8 cellular contexts compared by ENCODE assay signal in the genomic region with DNA sequence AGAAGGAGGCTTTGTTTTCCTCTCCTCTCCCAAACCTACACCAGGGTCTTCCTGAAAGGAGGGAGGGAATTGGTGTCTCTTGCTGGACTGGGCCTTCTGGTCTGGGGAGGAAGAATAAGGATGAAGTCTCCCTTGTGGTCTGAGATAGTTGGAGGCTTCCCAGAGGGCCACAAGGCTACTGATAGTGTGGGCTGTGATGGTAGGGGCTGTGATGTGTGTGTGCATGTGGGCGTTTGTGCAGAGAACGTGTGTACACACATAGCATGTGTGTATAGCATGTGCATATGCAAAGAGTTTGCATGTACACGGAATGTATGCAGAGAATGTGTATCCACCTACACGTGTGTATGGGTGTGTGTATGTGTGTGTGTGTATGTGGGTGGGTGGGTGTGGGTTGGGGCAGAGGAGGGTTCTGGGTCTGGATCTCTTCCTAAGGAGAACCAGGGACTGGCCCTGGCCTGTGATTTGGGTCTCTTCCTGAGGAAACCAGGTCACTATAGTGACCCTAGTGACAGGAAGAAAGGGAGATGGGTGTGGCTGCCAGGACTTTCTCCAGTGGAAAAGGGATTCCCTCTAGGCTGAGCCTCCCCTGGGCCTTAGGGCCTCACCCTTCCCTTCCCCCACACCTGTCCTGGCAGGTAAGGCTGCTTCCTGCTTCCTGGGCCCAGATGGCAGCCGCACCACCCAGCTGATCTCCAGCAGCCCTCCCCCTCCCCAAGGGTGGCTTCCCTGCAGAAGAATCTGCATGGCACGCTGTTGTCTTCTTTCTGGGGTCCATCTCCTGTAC. TPM values are rescaled to one million over a fixed set of nuclear protein-coding genes. Genes with fewer than 3 reads are reported as not detected.
A peak's percentile ranks its signal among the peaks of the same experiment; 100 is the strongest.
DNase-seq lines count a peak whose midpoint lies in the region; ATAC-seq, FAIRE-seq and TF ChIP-seq lines count a peak whose summit lies in the region.

No MANE protein-coding gene starts in this region.

- CTCF ChIA-PET in K562 (lab: Yijun Ruan, JAX; ENCODE audit: low intra/inter-chr PET ratio), result no interaction called here

- H3K27ac ChIP-seq in K562 (ENCODE audit: extremely low read depth, low read depth, low read length), result no peak overlapping the region; the same call in 2 of the 3 replicates
- peak overlapping the region; percentile 47 to 78 for H3K27ac ChIP-seq in lung (ENCODE audit: low read depth in 1 of 2, low read length in 1 of 2)
- peak overlapping the region; percentile 37 to 46 for H3K27ac ChIP-seq in aorta (ENCODE audit: low read depth in 1 of 2, low read length in 2 of 2)

- H3K9ac ChIP-seq in K562 (ENCODE audit: insufficient read depth in 1 of 2, low read depth in 2 of 2, low read length in 2 of 2), result peak overlapping the region; percentile 86 to 97; a peak in 2 of 4 replicates

- H3K27me3 ChIP-seq in K562 (ENCODE audit: control insufficient read depth in 2 of 2, insufficient read depth in 2 of 2, low read length in 2 of 2) (no peaks in the 10 kb centered on the region), lung (ENCODE audit: control insufficient read depth, insufficient read depth) (no peaks in the 10 kb centered on the region), aorta (ENCODE audit: control insufficient read depth in 1 of 2, insufficient read depth in 2 of 2, low read length in 1 of 2) (no peaks in the 10 kb centered on the region)

- no peaks in the 10 kb centered on the region for H3K9me1 ChIP-seq in K562 (ENCODE audit: control insufficient read depth, insufficient read depth, low read length)

- H3K79me2 ChIP-seq in K562 (ENCODE audit: control insufficient read depth, insufficient read depth, low read length), result peaks cover 57% of the 10 kb centered on the region

- H3K9me3 ChIP-seq in K562 (replicated peaks; ENCODE audit: control insufficient read depth, insufficient read depth, low read depth, low read length) (no peaks in the 10 kb centered on the region), lung (ENCODE audit: control insufficient read depth in 2 of 2, insufficient read depth in 1 of 2, low read length in 1 of 2) (no peaks in the 10 kb centered on the region), aorta (ENCODE audit: control insufficient read depth, low read length) (no peaks in the 10 kb centered on the region)

- 40% methylated on average over 5 of the region's 6 CpGs for WGBS in K562 (ENCODE audit: insufficient coverage, low coverage, missing lambda C conversion rate)
- WGBS in lung, 2 donors, result 52 to 68% methylated on average over 6 of the region's 6 CpGs
- 27 to 34% methylated on average over 6 of the region's 6 CpGs for WGBS in aorta, 2 donors

- TF ChIP-seq EP300 in K562 (IDR thresholded peaks at IDR 0.05; ENCODE audit: low read length), result no peak

- peaks cover 12% of the 10 kb centered on the region; the same call in 1 of the 2 replicates for H4K20me1 ChIP-seq in K562 (replicated peaks; ENCODE audit: control insufficient read depth, insufficient read depth, low read length)

- H3K4me2 ChIP-seq in K562 (ENCODE audit: insufficient read depth, low read length), result peak overlapping the region; percentile 99

- H3K36me3 ChIP-seq in K562 (ENCODE audit: control insufficient read depth, insufficient read depth, low read length) (no peaks in the 10 kb centered on the region), lung (ENCODE audit: control insufficient read depth in 2 of 2, insufficient read depth in 2 of 2, low read length in 2 of 2) (no peaks in the 10 kb centered on the region), aorta (ENCODE audit: control insufficient read depth in 1 of 2, insufficient read depth in 2 of 2, low read length in 1 of 2) (no peaks in the 10 kb centered on the region)

- peak in 4 of 6 experiments; percentile 8 to 19 (median 12) for DNase-seq in stimulated activated naive CD4-positive, alpha-beta T cell (lab: John Stamatoyannopoulos, UW)
- no peak for DNase-seq in stimulated activated naive CD4-positive, alpha-beta T cell treated with Interleukin-2 at 50 U/mL for 16 hours (lab: John Stamatoyannopoulos, UW)
- DNase-seq in K562 (ENCODE audit: extremely low read depth in 1 of 4, low spot score in 3 of 4), result peak in 1 of 4 experiments; percentile 20
- peak; percentile 62 for DNase-seq in lung (ENCODE audit: low spot score)
- no peak for DNase-seq in aorta
- DNase-seq in T-helper 9 cell, result no peak

- no peak for TF ChIP-seq POLR2A in K562 (conservative IDR thresholded peaks at IDR 0.05)

- no peak overlapping the region for H2AFZ ChIP-seq in K562 (ENCODE audit: low read depth, low read length)

- BruUV-seq in K562 (replicated peaks; lab: Mats Ljungman, UMichigan), result no TSS peak

- no peak for TF ChIP-seq RAD21 in K562 (CRISPR knock-in tag; conservative IDR thresholded peaks at IDR 0.05 in 1 of 2, IDR thresholded peaks at IDR 0.05 in 1 of 2)

- POLR2A ChIA-PET in K562 (lab: Yijun Ruan, JAX), result interaction anchor here (1.3 to 1.7 kb wide), 2 partner anchors 10 to 50 kb away, joined by 4 to 11 read pairs; no protein-coding TSS in a partner anchor

- no peak for TF ChIP-seq CTCF in K562 (IDR thresholded peaks at IDR 0.05 in 2 of 3, conservative IDR thresholded peaks at IDR 0.05 in 1 of 3; ENCODE audit: insufficient read depth in 2 of 3, low read depth in 1 of 3, low read length in 3 of 3)
- no peak for TF ChIP-seq CTCF in lung (IDR thresholded peaks at IDR 0.05; ENCODE audit: control extremely low read depth, extremely low read depth)

- H3K4me1 ChIP-seq in K562 (replicated peaks in 1 of 2; ENCODE audit: control insufficient read depth in 2 of 2, insufficient read depth in 2 of 2, low read length in 2 of 2) (peaks cover 2 to 20% of the 10 kb centered on the region in 2 experiments; a peak in 4 of 5 replicates), lung (ENCODE audit: control insufficient read depth in 2 of 2, insufficient read depth in 2 of 2, low read length in 2 of 2) (peaks cover 0 to 18% of the 10 kb centered on the region in 2 donors), aorta (ENCODE audit: control insufficient read depth in 1 of 2, insufficient read depth in 2 of 2, low read length in 2 of 2) (peaks cover 0 to 1% of the 10 kb centered on the region in 2 donors)

- peak; percentile 26 for FAIRE-seq in K562 (lab: Jason Lieb, UNC)

- ATAC-seq in K562 (peak; percentile 3; the same call in 1 of the 3 replicates), lung (ENCODE audit: insufficient read depth, low FRiP score) (no peak), aorta (ENCODE audit: low FRiP score) (no peak), GM19351 (IDR thresholded peaks at IDR 0.05; ENCODE audit: unreplicated experiment) (no peak), GM19452 (IDR thresholded peaks at IDR 0.05; ENCODE audit: unreplicated experiment) (no peak)

- intact Hi-C loops in K562 (cut with micrococcal nuclease), result loop anchor here (5.0 to 10.0 kb wide), 2 partner anchors 48 to 145 kb away; no protein-coding TSS in a partner anchor
- intact Hi-C loops in aorta (cut with DNase I), result loop anchor here (2.0 to 10.0 kb wide), 11 partner anchors 37 to 207 kb away; no protein-coding TSS in a partner anchor

- H3K4me3 ChIP-seq in K562 (peak overlapping the region; percentile 83), lung (peak overlapping the region; percentile 88), aorta (ENCODE audit: low read length in 2 of 2) (peak overlapping the region; percentile 54 to 79)

- in situ Hi-C loops in K562 (cut with MboI), result loop anchor here (10.0 to 25.0 kb wide), 2 partner anchors 152 to 295 kb away; a partner anchor contains a TSS

TF ChIP-seq in K562, 482 proteins besides CTCF, POLR2A, EP300 and RAD21 (continues in another document):
- TF ChIP-seq CREM (IDR thresholded peaks at IDR 0.05; ENCODE audit: low read depth) (0 out of 2 replicates have a peak, but pooled peaks have one; percentile 7), MAZ (CRISPR knock-in tag; conservative IDR thresholded peaks at IDR 0.05 in 1 of 2, IDR thresholded peaks at IDR 0.05 in 1 of 2) (no peak), TFAM (CRISPR knock-in tag; conservative IDR thresholded peaks at IDR 0.05) (no peak), KDM1A (IDR thresholded peaks at IDR 0.05) (peak in 1 of 2 experiments; percentile 62; a peak in 2 of 4 replicates)

RNA-seq across cellular contexts. Expression of a gene that starts 1.7 kb away (rescaled TPM):
- 104 and 176 TPM in 2 replicates for total RNA-seq in K562 (2011; cell fraction: chromatin; rRNA removed; ENCODE audit: low replicate concordance)
- total RNA-seq in K562 (2011; cell fraction: nucleolus; rRNA removed), result 86.7 and 89.5 TPM in 2 replicates
- total RNA-seq in K562 (2011; cell fraction: nucleoplasm; rRNA removed), result 74.4 and 75.0 TPM in 2 replicates
- total RNA-seq in K562 (2014; rRNA removed) (27.6 and 37.5 TPM in 2 replicates), K562 (2014; rRNA removed; fragmentation: Illumina TruSeq; extraction: Trizol) (22.5 and 25.6 TPM in 2 replicates), K562 (2015; rRNA removed; fragmentation: Illumina TruSeq; extraction: Trizol) (27.4 and 27.9 TPM in 2 replicates), K562 (2021) (43.3 and 48.1 TPM in 2 replicates), lung (100 to 1,000 TPM; 115 to 122 TPM), aorta (100 to 1,000 TPM; 157 to 254 TPM)
- polyA plus RNA-seq in K562 (2011; rRNA removed) (20.3 and 27.7 TPM in 2 replicates), K562 (2014; fragmentation: Illumina TruSeq; extraction: Trizol) (32.2 and 33.4 TPM in 2 replicates), K562 (2014; fragmentation: Nextera tagmentation; extraction: Ambion mirVana) (10 to 100 TPM in 1 of 2 experiments, 1 to 10 TPM in 1; 9.4 to 13.0 TPM), K562 (2014; rRNA removed) (17.0 and 19.0 TPM in 2 replicates), lung (10 to 100 TPM; 32.4 to 72.2 TPM), aorta (10 to 100 TPM; 33.3 to 92.6 TPM)
- 18.4 and 30.1 TPM in 2 replicates for polyA plus RNA-seq in K562 (2011; cell fraction: cytosol; rRNA removed)
- 111 and 183 TPM in 2 replicates for polyA plus RNA-seq in K562 (2011; cell fraction: nucleus; rRNA removed)
- 37.0 and 76.9 TPM in 2 replicates for polyA plus RNA-seq in K562 (2012)
- polyA minus RNA-seq in K562 (2011; rRNA and poly(A)+ RNA removed), result 75.9 and 104 TPM in 2 replicates
- 66.1 and 94.5 TPM in 2 replicates for polyA minus RNA-seq in K562 (2011; cell fraction: cytosol; rRNA and poly(A)+ RNA removed)
- polyA minus RNA-seq in K562 (2011; cell fraction: nucleus; rRNA and poly(A)+ RNA removed), result 56.8 and 166 TPM in 2 replicates

Comparison
In these comparisons a context has a peak if more than half of its experiments do, and no peak if none do; other contexts are left out.
1. DNase-seq: peak in stimulated activated naive CD4-positive, alpha-beta T cell (4 of 6) and lung (single experiment); none in stimulated activated naive CD4-positive, alpha-beta T cell treated with Interleukin-2 at 50 U/mL for 16 hours (single experiment), aorta (0 of 2) and T-helper 9 cell (single experiment).
2. Peak in every context shown above with its lines, with median percentiles within 50 percentile points of each other: H3K4me3 ChIP-seq.